In the genomic region with DNA sequence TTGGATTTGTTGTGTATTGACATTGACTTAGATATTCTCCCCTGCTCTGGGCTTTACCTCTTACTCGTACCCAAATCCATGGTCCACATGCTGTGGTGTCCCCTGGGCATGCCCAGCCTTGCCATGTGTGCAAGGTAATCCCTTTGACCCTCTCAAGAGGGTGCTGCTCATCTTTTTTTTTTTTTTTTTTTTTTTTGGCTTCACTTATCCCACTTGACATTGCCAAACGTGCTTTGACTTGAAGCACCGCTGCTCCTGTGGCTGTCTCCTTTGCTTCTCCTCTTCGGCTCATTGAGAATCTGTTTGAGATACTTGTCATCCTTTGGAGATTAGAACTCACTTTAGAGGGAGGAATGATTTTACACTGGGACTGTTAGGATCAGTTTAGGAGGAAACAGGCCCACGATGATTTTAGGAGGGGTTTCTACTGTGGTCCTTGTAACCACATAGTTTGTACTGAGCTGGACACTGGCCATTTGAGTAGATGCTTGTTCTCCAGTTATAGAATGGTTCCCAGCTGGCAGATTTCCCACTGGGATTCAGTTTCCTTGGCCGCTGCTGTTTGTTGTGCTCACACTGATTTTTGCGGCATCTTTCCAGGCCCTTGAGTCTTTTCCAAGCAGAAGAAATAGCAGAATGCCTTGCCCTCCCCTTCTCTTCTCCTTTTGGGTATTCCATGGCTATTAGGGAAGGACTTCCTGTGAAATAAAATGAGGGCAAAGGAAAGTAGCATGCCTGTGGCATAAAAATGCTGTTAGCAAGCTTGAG, we compare ENCODE assay signal across 1 cellular context.
TF ChIP-seq lines count a peak whose summit lies in the region.

No MANE protein-coding gene starts in this region.

TF ChIP-seq in HEK293, 187 proteins besides CTCF, POLR2A, EP300 and RAD21 (continued from another document):
- TF ChIP-seq, protein P1, sequence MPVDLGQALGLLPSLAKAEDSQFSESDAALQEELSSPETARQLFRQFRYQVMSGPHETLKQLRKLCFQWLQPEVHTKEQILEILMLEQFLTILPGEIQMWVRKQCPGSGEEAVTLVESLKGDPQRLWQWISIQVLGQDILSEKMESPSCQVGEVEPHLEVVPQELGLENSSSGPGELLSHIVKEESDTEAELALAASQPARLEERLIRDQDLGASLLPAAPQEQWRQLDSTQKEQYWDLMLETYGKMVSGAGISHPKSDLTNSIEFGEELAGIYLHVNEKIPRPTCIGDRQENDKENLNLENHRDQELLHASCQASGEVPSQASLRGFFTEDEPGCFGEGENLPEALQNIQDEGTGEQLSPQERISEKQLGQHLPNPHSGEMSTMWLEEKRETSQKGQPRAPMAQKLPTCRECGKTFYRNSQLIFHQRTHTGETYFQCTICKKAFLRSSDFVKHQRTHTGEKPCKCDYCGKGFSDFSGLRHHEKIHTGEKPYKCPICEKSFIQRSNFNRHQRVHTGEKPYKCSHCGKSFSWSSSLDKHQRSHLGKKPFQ (tag by site-specific recombination; IDR thresholded peaks at IDR 0.05), result 0 out of 2 replicates have a peak, but pooled peaks have one; percentile 23
- TF ChIP-seq ZNF473 (tag by site-specific recombination; IDR thresholded peaks at IDR 0.05) (no peak), ZNF19 (tag by site-specific recombination; IDR thresholded peaks at IDR 0.05; ENCODE audit: low read depth) (no peak), ZNF561 (tag by site-specific recombination; IDR thresholded peaks at IDR 0.05; ENCODE audit: borderline replicate concordance) (no peak), ZNF530 (tag by site-specific recombination; IDR thresholded peaks at IDR 0.05; ENCODE audit: low read depth) (no peak), MZF1 (tag by site-specific recombination; IDR thresholded peaks at IDR 0.05; ENCODE audit: borderline replicate concordance) (0 out of 2 replicates have a peak, but pooled peaks have one; percentile 1), ZNF660 (tag by site-specific recombination; IDR thresholded peaks at IDR 0.05) (no peak), ZNF391 (tag by site-specific recombination; IDR thresholded peaks at IDR 0.05; ENCODE audit: borderline replicate concordance, low read depth) (no peak), FEZF1 (tag by site-specific recombination; IDR thresholded peaks at IDR 0.05) (peak; percentile 81), IKZF3 (tag by site-specific recombination; IDR thresholded peaks at IDR 0.05) (peak; percentile 39; the same call in 1 of the 2 replicates), ZBTB17 (tag by site-specific recombination; IDR thresholded peaks at IDR 0.05) (no peak), ZNF571 (tag by site-specific recombination; IDR thresholded peaks at IDR 0.05) (no peak), ZNF24 (tag by site-specific recombination; IDR thresholded peaks at IDR 0.05) (no peak)
- TF ChIP-seq, protein P2, sequence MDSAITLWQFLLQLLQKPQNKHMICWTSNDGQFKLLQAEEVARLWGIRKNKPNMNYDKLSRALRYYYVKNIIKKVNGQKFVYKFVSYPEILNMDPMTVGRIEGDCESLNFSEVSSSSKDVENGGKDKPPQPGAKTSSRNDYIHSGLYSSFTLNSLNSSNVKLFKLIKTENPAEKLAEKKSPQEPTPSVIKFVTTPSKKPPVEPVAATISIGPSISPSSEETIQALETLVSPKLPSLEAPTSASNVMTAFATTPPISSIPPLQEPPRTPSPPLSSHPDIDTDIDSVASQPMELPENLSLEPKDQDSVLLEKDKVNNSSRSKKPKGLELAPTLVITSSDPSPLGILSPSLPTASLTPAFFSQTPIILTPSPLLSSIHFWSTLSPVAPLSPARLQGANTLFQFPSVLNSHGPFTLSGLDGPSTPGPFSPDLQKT (IDR thresholded peaks at IDR 0.05; ENCODE audit: borderline replicate concordance, low read depth, low read length), result no peak
- TF ChIP-seq, protein P3, sequence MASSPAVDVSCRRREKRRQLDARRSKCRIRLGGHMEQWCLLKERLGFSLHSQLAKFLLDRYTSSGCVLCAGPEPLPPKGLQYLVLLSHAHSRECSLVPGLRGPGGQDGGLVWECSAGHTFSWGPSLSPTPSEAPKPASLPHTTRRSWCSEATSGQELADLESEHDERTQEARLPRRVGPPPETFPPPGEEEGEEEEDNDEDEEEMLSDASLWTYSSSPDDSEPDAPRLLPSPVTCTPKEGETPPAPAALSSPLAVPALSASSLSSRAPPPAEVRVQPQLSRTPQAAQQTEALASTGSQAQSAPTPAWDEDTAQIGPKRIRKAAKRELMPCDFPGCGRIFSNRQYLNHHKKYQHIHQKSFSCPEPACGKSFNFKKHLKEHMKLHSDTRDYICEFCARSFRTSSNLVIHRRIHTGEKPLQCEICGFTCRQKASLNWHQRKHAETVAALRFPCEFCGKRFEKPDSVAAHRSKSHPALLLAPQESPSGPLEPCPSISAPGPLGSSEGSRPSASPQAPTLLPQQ (tag by site-specific recombination; IDR thresholded peaks at IDR 0.05), result no peak
- TF ChIP-seq, protein P4, sequence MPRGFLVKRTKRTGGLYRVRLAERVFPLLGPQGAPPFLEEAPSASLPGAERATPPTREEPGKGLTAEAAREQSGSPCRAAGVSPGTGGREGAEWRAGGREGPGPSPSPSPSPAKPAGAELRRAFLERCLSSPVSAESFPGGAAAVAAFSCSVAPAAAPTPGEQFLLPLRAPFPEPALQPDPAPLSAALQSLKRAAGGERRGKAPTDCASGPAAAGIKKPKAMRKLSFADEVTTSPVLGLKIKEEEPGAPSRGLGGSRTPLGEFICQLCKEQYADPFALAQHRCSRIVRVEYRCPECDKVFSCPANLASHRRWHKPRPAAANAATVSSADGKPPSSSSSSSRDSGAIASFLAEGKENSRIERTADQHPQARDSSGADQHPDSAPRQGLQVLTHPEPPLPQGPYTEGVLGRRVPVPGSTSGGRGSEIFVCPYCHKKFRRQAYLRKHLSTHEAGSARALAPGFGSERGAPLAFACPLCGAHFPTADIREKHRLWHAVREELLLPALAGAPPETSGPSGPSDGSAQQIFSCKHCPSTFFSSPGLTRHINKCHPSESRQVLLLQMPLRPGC (tag by site-specific recombination; IDR thresholded peaks at IDR 0.05), result no peak
- TF ChIP-seq, protein P5, sequence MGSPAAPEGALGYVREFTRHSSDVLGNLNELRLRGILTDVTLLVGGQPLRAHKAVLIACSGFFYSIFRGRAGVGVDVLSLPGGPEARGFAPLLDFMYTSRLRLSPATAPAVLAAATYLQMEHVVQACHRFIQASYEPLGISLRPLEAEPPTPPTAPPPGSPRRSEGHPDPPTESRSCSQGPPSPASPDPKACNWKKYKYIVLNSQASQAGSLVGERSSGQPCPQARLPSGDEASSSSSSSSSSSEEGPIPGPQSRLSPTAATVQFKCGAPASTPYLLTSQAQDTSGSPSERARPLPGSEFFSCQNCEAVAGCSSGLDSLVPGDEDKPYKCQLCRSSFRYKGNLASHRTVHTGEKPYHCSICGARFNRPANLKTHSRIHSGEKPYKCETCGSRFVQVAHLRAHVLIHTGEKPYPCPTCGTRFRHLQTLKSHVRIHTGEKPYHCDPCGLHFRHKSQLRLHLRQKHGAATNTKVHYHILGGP (tag by site-specific recombination; IDR thresholded peaks at IDR 0.05), result no peak
TF ChIP-seq in HEK293: peak in this region for 4.
